In genomic region chr19:16330368-16330801, GRCh38 we compare ENCODE assay signal across 8 cellular contexts. TPM values are rescaled to one million over a fixed set of nuclear protein-coding genes. Genes with fewer than 3 reads are reported as not detected.
DNase-seq lines count a peak whose midpoint lies in the region; ATAC-seq, FAIRE-seq and TF ChIP-seq lines count a peak whose summit lies in the region.

No MANE protein-coding gene starts in this region.

- peaks cover 23% of the 10 kb centered on the region for H3K4me1 ChIP-seq in astrocyte (ENCODE audit: insufficient read depth, low read length)
- H3K4me1 ChIP-seq in HepG2 (ENCODE audit: insufficient read depth, low read length): peaks cover 8% of the 10 kb centered on the region
- no peaks in the 10 kb centered on the region; the same call in 1 of the 2 replicates for H3K4me1 ChIP-seq in GM23338 (ENCODE audit: insufficient read depth)

- peaks cover 59% of the 10 kb centered on the region for H3K4me1 Mint-ChIP-seq in CD4-positive, alpha-beta T cell (ENCODE audit: low read depth)
- H3K4me1 Mint-ChIP-seq in astrocyte (ENCODE audit: low read depth, unreplicated experiment) (peaks cover 2% of the 10 kb centered on the region), GM23338 (no peaks in the 10 kb centered on the region)

- WGBS in HepG2 (ENCODE audit: low lambda C conversion rate): 28% methylated on average over 5 of the region's 8 CpGs

- H3K79me2 ChIP-seq in astrocyte (ENCODE audit: insufficient read depth, low read length) (peaks cover 18% of the 10 kb centered on the region), HepG2 (ENCODE audit: insufficient read depth, low read length) (no peaks in the 10 kb centered on the region), GM23338 (replicated peaks; ENCODE audit: insufficient read depth) (no peaks in the 10 kb centered on the region)

- in situ Hi-C loops in HepG2 (cut with HindIII; ENCODE audit: extremely low pct_ligation_motif_present, low pct_unique_long_range_greater_than_20kb): no loop called here

- no peaks in the 10 kb centered on the region for H3F3A ChIP-seq in GM23338 (replicated peaks; ENCODE audit: low read depth)

- peaks cover 50% of the 10 kb centered on the region for H3K36me3 Mint-ChIP-seq in CD4-positive, alpha-beta T cell (ENCODE audit: low read depth)
- H3K36me3 Mint-ChIP-seq in astrocyte (ENCODE audit: low read depth, unreplicated experiment): peaks cover 6% of the 10 kb centered on the region
- no peaks in the 10 kb centered on the region for H3K36me3 Mint-ChIP-seq in GM23338 (ENCODE audit: low read depth)

- no peaks in the 10 kb centered on the region for H3K27me3 ChIP-seq in CD4-positive, alpha-beta T cell (ENCODE audit: control insufficient read depth, insufficient read depth, low read length)
- H3K27me3 ChIP-seq in astrocyte (ENCODE audit: insufficient read depth, low read length): no peaks in the 10 kb centered on the region
- peaks cover 1 to 3% of the 10 kb centered on the region in 2 experiments; a peak in 2 of 5 replicates for H3K27me3 ChIP-seq in HepG2 (ENCODE audit: control insufficient read depth in 1 of 2, insufficient read depth in 2 of 2, low read length in 2 of 2)
- H3K27me3 ChIP-seq in GM23338 (ENCODE audit: insufficient read depth): peaks cover 48% of the 10 kb centered on the region

- H3K4me2 ChIP-seq in astrocyte (ENCODE audit: low read length) (peak overlapping the region; percentile 52), HepG2 (ENCODE audit: low read depth, low read length) (no peak overlapping the region), GM23338 (no peak overlapping the region)

- CTCF ChIA-PET in CD4-positive, alpha-beta T cell (lab: Charles Lee): interaction anchor here (0.6 to 5.5 kb wide), 8 partner anchors 11 to 258 kb away, joined by 3 to 106 read pairs (median 8); no protein-coding TSS in a partner anchor
- CTCF ChIA-PET in HepG2 (lab: Yijun Ruan, JAX; ENCODE audit: low intra/inter-chr PET ratio, low total read pairs): no interaction called here

- no peak for TF ChIP-seq CTCF in CD4-positive, alpha-beta T cell (IDR thresholded peaks at IDR 0.05)
- TF ChIP-seq CTCF in astrocyte (IDR thresholded peaks at IDR 0.05; ENCODE audit: insufficient read depth, low read depth, low read length) (no peak), HepG2 (CRISPR knock-in tag; IDR thresholded peaks at IDR 0.05) (no peak), GM23338 (conservative IDR thresholded peaks at IDR 0.05; ENCODE audit: low read depth in 2 of 2) (no peak)

- POLR2A ChIA-PET in CD4-positive, alpha-beta T cell (lab: Charles Lee): interaction anchor here (0.6 to 31.1 kb wide), 24 partner anchors 8 to 951 kb away, joined by 3 to 3819 read pairs (median 7); partner anchors contain the start of genes AKAP8, FAM32A and TPM4
- POLR2A ChIA-PET in HepG2 (lab: Yijun Ruan, JAX): no interaction called here

- no peaks in the 10 kb centered on the region for H3K9me2 ChIP-seq in GM23338 (ENCODE audit: insufficient read depth)

- TF ChIP-seq POLR2A in HepG2 (IDR thresholded peaks at IDR 0.05; ENCODE audit: insufficient read depth in 1 of 2, low read depth in 2 of 2, low read length in 2 of 2): no peak

- DNase-seq in CD4-positive, alpha-beta T cell: peak; percentile 87 to 96 (median 94)
- peak; percentile 90 for DNase-seq in T-helper 9 cell
- peak; percentile 84 for DNase-seq in astrocyte (ENCODE audit: low read depth)
- peak; percentile 27 for DNase-seq in HepG2 (ENCODE audit: low spot score)
- DNase-seq in stimulated activated CD8-positive, alpha-beta memory T cell treated with anti-CD3 and anti-CD28 coated beads, Interleukin-7, amount 100 ng/mL, for 1 hour (ENCODE audit: low read depth in 2 of 2): peak; percentile 79 to 80
- no peak for DNase-seq in GM23338 (ENCODE audit: low spot score)
- DNase-seq in OCI-M1 (lab: John Stamatoyannopoulos, UW): no peak

- H3K36me3 ChIP-seq in astrocyte (ENCODE audit: insufficient read depth, low read length) (peaks cover 11% of the 10 kb centered on the region), HepG2 (replicated peaks in 1 of 2; ENCODE audit: control insufficient read depth in 1 of 2, insufficient read depth in 2 of 2, low read length in 2 of 2) (no peaks in the 10 kb centered on the region), GM23338 (ENCODE audit: insufficient read depth) (no peaks in the 10 kb centered on the region)

- H2AFZ ChIP-seq in astrocyte (ENCODE audit: low read depth, low read length): no peak overlapping the region
- H2AFZ ChIP-seq in HepG2 (ENCODE audit: low read length): no peak overlapping the region
- no peak overlapping the region for H2AFZ ChIP-seq in GM23338

- no peak for TF ChIP-seq EP300 in HepG2 (IDR thresholded peaks at IDR 0.05; ENCODE audit: low read depth in 2 of 2, low read length in 2 of 2)
- no peak for TF ChIP-seq EP300 in HepG2 (CRISPR knock-in tag; IDR thresholded peaks at IDR 0.05; ENCODE audit: borderline replicate concordance)

- H3K9me3 ChIP-seq in CD4-positive, alpha-beta T cell (ENCODE audit: control insufficient read depth, low read length): no peaks in the 10 kb centered on the region
- H3K9me3 ChIP-seq in astrocyte (ENCODE audit: insufficient read depth, low read depth, low read length): no peaks in the 10 kb centered on the region
- H3K9me3 ChIP-seq in HepG2 (ENCODE audit: low read length): no peaks in the 10 kb centered on the region

- TF ChIP-seq RAD21 in HepG2 (CRISPR knock-in tag; IDR thresholded peaks at IDR 0.05): no peak

- intact Hi-C loops in CD4-positive, alpha-beta T cell (cut with DNase I, micrococcal nuclease): loop anchor here in 1 of 2 experiments (1.0 kb wide), 2 partner anchors 39 to 52 kb away; no protein-coding TSS in a partner anchor
- intact Hi-C loops in HepG2 (cut with micrococcal nuclease; ENCODE audit: unreplicated experiment): no loop called here

- ATAC-seq in CD4-positive, alpha-beta T cell (ENCODE audit: poor library complexity): peak; percentile 66
- ATAC-seq in HG02973 (IDR thresholded peaks at IDR 0.05; ENCODE audit: unreplicated experiment) (peak; percentile 48), HepG2 (peak; percentile 41), GM23338 (no peak)

- H3K27me3 Mint-ChIP-seq in CD4-positive, alpha-beta T cell: peaks cover 24% of the 10 kb centered on the region
- H3K27me3 Mint-ChIP-seq in astrocyte (ENCODE audit: low read depth, unreplicated experiment) (peaks cover 49% of the 10 kb centered on the region), GM23338 (ENCODE audit: insufficient read depth, low read depth, poor library complexity) (peaks cover 47% of the 10 kb centered on the region)

- H3K4me3 Mint-ChIP-seq in CD4-positive, alpha-beta T cell: peak overlapping the region; percentile 92
- H3K4me3 Mint-ChIP-seq in astrocyte (ENCODE audit: unreplicated experiment) (no peak overlapping the region), GM23338 (no peak overlapping the region)

- no peak overlapping the region for H3K4me3 ChIP-seq in astrocyte (ENCODE audit: insufficient read depth, low read depth, low read length)
- H3K4me3 ChIP-seq in HepG2 (replicated peaks in 1 of 3; ENCODE audit: insufficient read depth in 1 of 3, low read depth in 2 of 3, low read length in 3 of 3): no peak overlapping the region
- H3K4me3 ChIP-seq in GM23338: no peak overlapping the region

- no peaks in the 10 kb centered on the region for H3K9me3 Mint-ChIP-seq in CD4-positive, alpha-beta T cell
- H3K9me3 Mint-ChIP-seq in astrocyte (ENCODE audit: unreplicated experiment) (no peaks in the 10 kb centered on the region), GM23338 (no peaks in the 10 kb centered on the region)

- BruUV-seq in HepG2 (replicated peaks; lab: Mats Ljungman, UMichigan): no TSS peak

- FAIRE-seq in astrocyte (lab: Jason Lieb, UNC): no peak
- no peak for FAIRE-seq in HepG2 (lab: Jason Lieb, UNC)

- peak overlapping the region; percentile 97 for H3K27ac Mint-ChIP-seq in CD4-positive, alpha-beta T cell
- H3K27ac Mint-ChIP-seq in astrocyte (ENCODE audit: unreplicated experiment): no peak overlapping the region
- no peak overlapping the region for H3K27ac Mint-ChIP-seq in GM23338

- no peak overlapping the region for H3K9ac ChIP-seq in astrocyte (ENCODE audit: low read length)
- no peak overlapping the region for H3K9ac ChIP-seq in HepG2 (ENCODE audit: insufficient read depth, low read depth, low read length)

- H3K27ac ChIP-seq in CD4-positive, alpha-beta T cell (ENCODE audit: low read depth, low read length): peak overlapping the region; percentile 77
- no peak overlapping the region for H3K27ac ChIP-seq in astrocyte (ENCODE audit: low read depth, low read length)
- no peak overlapping the region for H3K27ac ChIP-seq in HepG2 (ENCODE audit: extremely low read length, insufficient read depth, low read length)
- no peak overlapping the region for H3K27ac ChIP-seq in GM23338 (ENCODE audit: low read depth)

- H4K20me1 ChIP-seq in astrocyte (ENCODE audit: insufficient read depth, low read length) (peaks cover 38% of the 10 kb centered on the region), HepG2 (ENCODE audit: insufficient read depth, low read length) (no peaks in the 10 kb centered on the region), GM23338 (replicated peaks; ENCODE audit: insufficient read depth) (peaks cover 4% of the 10 kb centered on the region; the same call in 1 of the 2 replicates)

RNA-seq across cellular contexts. Expression of gene KLF2, which starts 5.8 kb away (rescaled TPM):
- 1,000 to 10,000 TPM; 1,201 to 1,291 TPM for total RNA-seq in CD4-positive, alpha-beta T cell
- total RNA-seq in astrocyte: 1.9 and 2.0 TPM in 2 replicates
- total RNA-seq in HepG2 (2016; rRNA removed; fragmentation: Illumina TruSeq; extraction: Trizol): not detected in 2 replicates
- total RNA-seq in HepG2 (2016; cell fraction: cytosol; rRNA removed; fragmentation: Illumina TruSeq; extraction: Trizol; ENCODE audit: low read depth): not detected in 2 replicates
- not detected in 2 replicates for total RNA-seq in HepG2 (2016; cell fraction: insoluble cytoplasmic fraction; rRNA removed; fragmentation: Illumina TruSeq; extraction: Trizol)
- total RNA-seq in HepG2 (2016; cell fraction: membrane; rRNA removed; fragmentation: Illumina TruSeq; extraction: Trizol): not detected in 2 replicates
- total RNA-seq in HepG2 (2016; cell fraction: nucleus; rRNA removed; fragmentation: Illumina TruSeq; extraction: Trizol): not detected in 2 replicates
- polyA plus RNA-seq in HepG2 (2011; rRNA removed): 0.05 TPM in 1 of 2 replicates, not detected in the other
- 0.05 TPM in 1 of 2 replicates, not detected in the other for polyA plus RNA-seq in HepG2 (2011; cell fraction: cytosol; rRNA removed)
- polyA plus RNA-seq in HepG2 (2011; cell fraction: nucleus; rRNA removed): 0.16 and 0.23 TPM in 2 replicates
- polyA plus RNA-seq in HepG2 (2012): not detected in 2 replicates
- not detected in 2 replicates for polyA plus RNA-seq in HepG2 (2016; cell fraction: cytosol; fragmentation: Illumina TruSeq; extraction: Trizol; ENCODE audit: low read depth)
- polyA plus RNA-seq in HepG2 (2016; cell fraction: insoluble cytoplasmic fraction; fragmentation: Illumina TruSeq; extraction: Trizol; ENCODE audit: low read depth): not detected in 2 replicates
- polyA plus RNA-seq in HepG2 (2016; cell fraction: membrane; fragmentation: Illumina TruSeq; extraction: Trizol; ENCODE audit: low read depth): 0.27 TPM in 1 of 2 replicates, not detected in the other
- polyA plus RNA-seq in HepG2 (2016; cell fraction: nucleus; fragmentation: Illumina TruSeq; extraction: Trizol; ENCODE audit: insufficient read depth, low read depth): not detected in 2 replicates
- polyA minus RNA-seq in HepG2 (2011; rRNA and poly(A)+ RNA removed; ENCODE audit: low replicate concordance): 0.16 TPM in 1 of 2 replicates, not detected in the other
- not detected in 2 replicates for polyA minus RNA-seq in HepG2 (2011; cell fraction: cytosol; rRNA and poly(A)+ RNA removed)
- polyA minus RNA-seq in HepG2 (2011; cell fraction: nucleus; rRNA and poly(A)+ RNA removed): not detected in 2 replicates
- 0.89 and 0.90 TPM in 2 replicates for total RNA-seq in GM23338 (2014; rRNA removed; shearing (Covaris generic))
- polyA plus RNA-seq in GM23338 (2016; fragmentation: Nextera tagmentation; extraction: Ambion mirVana): 0.43 TPM in 1 of 2 replicates, not detected in the other

Comparison
In these comparisons a context has a peak if more than half of its experiments do, and no peak if none do; other contexts are left out.
1. DNase-seq: peak in CD4-positive, alpha-beta T cell (10 of 10), T-helper 9 cell (single experiment), astrocyte (single experiment), HepG2 (single experiment) and stimulated activated CD8-positive, alpha-beta memory T cell treated with anti-CD3 and anti-CD28 coated beads, Interleukin-7, amount 100 ng/mL, for 1 hour (2 of 2); none in GM23338 (single experiment) and OCI-M1 (single experiment).
2. RNA of gene KLF2, which starts 5.8 kb away (total RNA-seq): 1,201 to 1,291 TPM in CD4-positive, alpha-beta T cell; 1.9 to 2.0 TPM in astrocyte, 0.89 to 0.90 TPM in GM23338 and not detected in HepG2; every median in the first group is over 100 times any median in the second.